In genomic region chr4:108172231-108172779, GRCh38 we compare ENCODE assay signal across 8 cellular contexts. TPM values are rescaled to one million over a fixed set of nuclear protein-coding genes. Genes with fewer than 3 reads are reported as not detected.
A peak's percentile ranks its signal among the peaks of the same experiment; 100 is the strongest.
DNase-seq lines count a peak whose midpoint lies in the region; ATAC-seq and TF ChIP-seq lines count a peak whose summit lies in the region.

No MANE protein-coding gene starts in this region.

- DNase-seq in CD4-positive, alpha-beta T cell, result peak in 7 of 10 experiments; percentile 15 to 51 (median 22)
- peak; percentile 70 for DNase-seq in NCI-H1092 treated with DMSO at 0.1 percent for 48 hours (lab: John Stamatoyannopoulos, UW)
- peak in 1 of 2 donors; percentile 22 for DNase-seq in left colon
- peak; percentile 59 to 64 for DNase-seq in stimulated activated naive CD8-positive, alpha-beta T cell treated with anti-CD3 and anti-CD28 coated beads, Interleukin-15, amount 100 ng/mL, for 72 hours
- no peak for DNase-seq in H4 (ENCODE audit: low spot score)
- no peak for DNase-seq in mucosa of gallbladder (ENCODE audit: low spot score)

- TF ChIP-seq CTCF in CD4-positive, alpha-beta T cell (IDR thresholded peaks at IDR 0.05), result peak; percentile 13

- peaks cover 11% of the 10 kb centered on the region for H3K27me3 ChIP-seq in CD4-positive, alpha-beta T cell (ENCODE audit: control insufficient read depth, insufficient read depth, low read length)

- CTCF ChIA-PET in CD4-positive, alpha-beta T cell (lab: Charles Lee), result interaction anchor here (0.5 to 1.9 kb wide), 15 partner anchors 9 to 415 kb away, joined by 3 to 17 read pairs (median 3); no protein-coding TSS in a partner anchor

- peaks cover 61% of the 10 kb centered on the region for H3K4me1 Mint-ChIP-seq in CD4-positive, alpha-beta T cell (ENCODE audit: low read depth)
- peaks cover 55% of the 10 kb centered on the region for H3K4me1 Mint-ChIP-seq in stimulated activated naive CD8-positive, alpha-beta T cell treated with anti-CD3 and anti-CD28 coated beads, Interleukin-15, amount 100 ng/mL, for 72 hours

- H3K9me3 ChIP-seq in CD4-positive, alpha-beta T cell (ENCODE audit: control insufficient read depth, low read length), result no peaks in the 10 kb centered on the region

- H3K27ac Mint-ChIP-seq in CD4-positive, alpha-beta T cell, result peak overlapping the region; percentile 88
- peak overlapping the region; percentile 95 to 98 for H3K27ac Mint-ChIP-seq in stimulated activated naive CD8-positive, alpha-beta T cell treated with anti-CD3 and anti-CD28 coated beads, Interleukin-15, amount 100 ng/mL, for 72 hours

- peak overlapping the region; percentile 91 for H3K27ac ChIP-seq in CD4-positive, alpha-beta T cell (ENCODE audit: low read depth, low read length)
- H3K27ac ChIP-seq in angular gyrus (ENCODE audit: low read depth, low read length), result peak overlapping the region; percentile 55

- ATAC-seq in CD4-positive, alpha-beta T cell (ENCODE audit: poor library complexity), result peak; percentile 0
- peak; percentile 26 for ATAC-seq in GM21381 (IDR thresholded peaks at IDR 0.05; ENCODE audit: unreplicated experiment)
- ATAC-seq in left colon, result peak; percentile 52
- peak; percentile 28 for ATAC-seq in stimulated activated naive CD8-positive, alpha-beta T cell treated with anti-CD3 and anti-CD28 coated beads, Interleukin-15, amount 100 ng/mL, for 72 hours

- peaks cover 59% of the 10 kb centered on the region for H3K36me3 Mint-ChIP-seq in CD4-positive, alpha-beta T cell (ENCODE audit: low read depth)

- POLR2A ChIA-PET in CD4-positive, alpha-beta T cell (lab: Charles Lee), result interaction anchor here (0.7 to 10.5 kb wide), 30 partner anchors 9 to 452 kb away, joined by 3 to 148 read pairs (median 5); partner anchors contain the start of genes PAPSS1 and RPL34

- peaks cover 9% of the 10 kb centered on the region for H3K27me3 Mint-ChIP-seq in CD4-positive, alpha-beta T cell
- no peaks in the 10 kb centered on the region for H3K27me3 Mint-ChIP-seq in stimulated activated naive CD8-positive, alpha-beta T cell treated with anti-CD3 and anti-CD28 coated beads, Interleukin-15, amount 100 ng/mL, for 72 hours

- H3K4me3 Mint-ChIP-seq in CD4-positive, alpha-beta T cell, result peak overlapping the region; percentile 98
- H3K4me3 Mint-ChIP-seq in stimulated activated naive CD8-positive, alpha-beta T cell treated with anti-CD3 and anti-CD28 coated beads, Interleukin-15, amount 100 ng/mL, for 72 hours, result peak overlapping the region; percentile 88 to 90

- intact Hi-C loops in CD4-positive, alpha-beta T cell (cut with DNase I, micrococcal nuclease), result loop anchor here (2.0 to 5.0 kb wide), 4 partner anchors 182 to 400 kb away; no protein-coding TSS in a partner anchor
- intact Hi-C loops in left colon (cut with DNase I, micrococcal nuclease), result no loop called here

- no peaks in the 10 kb centered on the region for H3K9me3 Mint-ChIP-seq in CD4-positive, alpha-beta T cell
- no peaks in the 10 kb centered on the region for H3K9me3 Mint-ChIP-seq in stimulated activated naive CD8-positive, alpha-beta T cell treated with anti-CD3 and anti-CD28 coated beads, Interleukin-15, amount 100 ng/mL, for 72 hours

RNA-seq across cellular contexts. Expression of gene LEF1, which starts 3.6 kb away (rescaled TPM):
- total RNA-seq in CD4-positive, alpha-beta T cell, result 100 to 1,000 TPM; 409 to 438 TPM
- total RNA-seq in left colon, result 1 to 10 TPM; 1.4 to 2.3 TPM
- 33.0 and 37.2 TPM in 2 replicates for total RNA-seq in H4 (2014; rRNA removed; shearing (Covaris generic))
- 5.2 TPM for total RNA-seq in mucosa of gallbladder

Comparison
In these comparisons a context has a peak if more than half of its experiments do, and no peak if none do; other contexts are left out.
1. ATAC-seq: peak in every context shown above with its lines; median percentile 52 in left colon; 28 in stimulated activated naive CD8-positive, alpha-beta T cell treated with anti-CD3 and anti-CD28 coated beads, Interleukin-15, amount 100 ng/mL, for 72 hours; 26 in GM21381; 0 in CD4-positive, alpha-beta T cell.
2. DNase-seq: peak in CD4-positive, alpha-beta T cell (7 of 10), NCI-H1092 treated with DMSO at 0.1 percent for 48 hours (single experiment) and stimulated activated naive CD8-positive, alpha-beta T cell treated with anti-CD3 and anti-CD28 coated beads, Interleukin-15, amount 100 ng/mL, for 72 hours (2 of 2); none in H4 (single experiment) and mucosa of gallbladder (single experiment).
3. RNA of gene LEF1, which starts 3.6 kb away (total RNA-seq): 409 to 438 TPM in CD4-positive, alpha-beta T cell; 33.0 to 37.2 TPM in H4, 5.2 TPM in mucosa of gallbladder (single experiment) and 1.4 to 2.3 TPM in left colon; every median in the first group is over 10 times any median in the second.
4. intact Hi-C loops: an anchor here in CD4-positive, alpha-beta T cell (2.0 to 5.0 kb wide); none called in left colon.